11 cellular contexts compared by ENCODE assay signal in the genomic region with DNA sequence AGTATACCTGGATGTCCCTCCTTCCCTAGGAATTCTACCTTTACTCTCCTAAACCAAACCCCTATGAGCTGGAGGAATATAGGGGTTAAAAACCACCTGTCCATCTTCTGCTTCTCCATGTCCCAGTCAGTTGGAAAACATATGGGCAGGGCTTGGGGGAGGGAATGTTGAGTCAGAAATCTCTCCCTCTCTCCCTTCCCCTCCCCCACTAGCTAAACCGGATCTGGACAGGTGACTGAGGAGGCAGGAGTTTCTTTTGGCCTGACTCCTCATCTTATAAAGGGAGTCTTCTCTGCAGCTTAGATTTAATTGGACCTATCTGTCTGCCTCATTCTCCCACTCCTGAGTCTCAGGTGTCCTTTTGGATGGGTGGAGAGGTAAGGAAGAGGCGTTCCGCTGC. TPM values are rescaled to one million over a fixed set of nuclear protein-coding genes. Genes with fewer than 3 reads are reported as not detected.
A peak's percentile ranks its signal among the peaks of the same experiment; 100 is the strongest.
DNase-seq lines count a peak whose midpoint lies in the region; ATAC-seq and TF ChIP-seq lines count a peak whose summit lies in the region.
"Had no signal": no experiment of that assay in that cellular context is flagged by ENCODE, and none has a peak within 500 bp of the region (broad histone marks: within the 10 kb centered on the region; RNA-seq: fewer than 3 reads in every experiment).

No MANE protein-coding gene starts in this region.

- H3K4me3 Mint-ChIP-seq in WTC11 = no peak overlapping the region
- H3K4me3 Mint-ChIP-seq in activated CD4-positive, alpha-beta memory T cell treated with anti-CD3 and anti-CD28 coated beads for 36 hours = no peak overlapping the region

- intact Hi-C loops in activated CD4-positive, alpha-beta memory T cell treated with anti-CD3 and anti-CD28 coated beads for 36 hours (cut with micrococcal nuclease) = no loop called here

- H3K9me3 Mint-ChIP-seq in WTC11 = no peaks in the 10 kb centered on the region
- H3K9me3 Mint-ChIP-seq in activated CD4-positive, alpha-beta memory T cell treated with anti-CD3 and anti-CD28 coated beads for 36 hours = no peaks in the 10 kb centered on the region

- H3K27me3 ChIP-seq in lung (ENCODE audit: control insufficient read depth, insufficient read depth) = no peaks in the 10 kb centered on the region

- H3K4me1 ChIP-seq in lung (ENCODE audit: control insufficient read depth in 2 of 2, insufficient read depth in 2 of 2, low read length in 2 of 2) = peaks cover 0 to 6% of the 10 kb centered on the region in 2 donors
- H3K4me1 ChIP-seq: gastroesophageal sphincter had no signal

- peaks cover 11% of the 10 kb centered on the region for H3K4me1 Mint-ChIP-seq in WTC11
- H3K4me1 Mint-ChIP-seq in activated CD4-positive, alpha-beta memory T cell treated with anti-CD3 and anti-CD28 coated beads for 36 hours (ENCODE audit: low read depth) = peaks cover under 1% of the 10 kb centered on the region

- no peaks in the 10 kb centered on the region for H3K27me3 Mint-ChIP-seq in WTC11 (ENCODE audit: low read depth)
- peaks cover 3% of the 10 kb centered on the region for H3K27me3 Mint-ChIP-seq in activated CD4-positive, alpha-beta memory T cell treated with anti-CD3 and anti-CD28 coated beads for 36 hours

- CTCF ChIA-PET in WTC11 (lab: Charles Lee) = interaction anchor here (0.8 to 1.5 kb wide), 9 partner anchors 14 to 243 kb away, joined by 3 to 17 read pairs (median 5); a partner anchor contains a TSS
- CTCF ChIA-PET in activated CD4-positive, alpha-beta memory T cell treated with anti-CD3 and anti-CD28 coated beads for 36 hours (lab: Charles Lee) = interaction anchor here (0.8 to 2.1 kb wide), 5 partner anchors 13 to 121 kb away, joined by 3 to 22 read pairs (median 4); a partner anchor contains a TSS

- H3K27ac ChIP-seq in lung (ENCODE audit: low read depth in 1 of 2, low read length in 1 of 2) = peak overlapping the region in 1 of 2 donors; percentile 22
- H3K27ac ChIP-seq: gastroesophageal sphincter had no signal

- peak overlapping the region; percentile 53; the same call in 1 of the 2 replicates for H3K27ac Mint-ChIP-seq in WTC11
- H3K27ac Mint-ChIP-seq in activated CD4-positive, alpha-beta memory T cell treated with anti-CD3 and anti-CD28 coated beads for 36 hours = no peak overlapping the region

- POLR2A ChIA-PET in WTC11 (lab: Charles Lee) = interaction anchor here (0.7 to 1.3 kb wide), 2 partner anchors 19 to 599 kb away, joined by 4 to 6 read pairs; a partner anchor contains a TSS
- POLR2A ChIA-PET in activated CD4-positive, alpha-beta memory T cell treated with anti-CD3 and anti-CD28 coated beads for 36 hours (lab: Charles Lee) = no interaction called here

- peaks cover 52% of the 10 kb centered on the region for H3K36me3 Mint-ChIP-seq in WTC11
- H3K36me3 Mint-ChIP-seq in activated CD4-positive, alpha-beta memory T cell treated with anti-CD3 and anti-CD28 coated beads for 36 hours = no peaks in the 10 kb centered on the region

- peak; percentile 83 for DNase-seq in DMS53 (lab: John Stamatoyannopoulos, UW)
- no peak for DNase-seq in WTC11 (ENCODE audit: low spot score)
- DNase-seq in lung (ENCODE audit: low spot score) = peak; percentile 70
- DNase-seq in activated CD4-positive, alpha-beta memory T cell treated with anti-CD3 and anti-CD28 coated beads for 36 hours = no peak
- DNase-seq in NCI-H2171 treated with DMSO at 0.1 percent for 48 hours (lab: John Stamatoyannopoulos, UW) = no peak
- DNase-seq: kidney glomerular epithelial cell, NCI-H1092 treated with DMSO at 0.1 percent for 48 hours, NCI-H446 treated with DMSO at 0.1 percent for 48 hours had no signal

- H3K36me3 ChIP-seq in lung (ENCODE audit: control insufficient read depth in 2 of 2, insufficient read depth in 2 of 2, low read length in 2 of 2) = peaks cover 0 to 2% of the 10 kb centered on the region in 2 donors
- H3K36me3 ChIP-seq: gastroesophageal sphincter had no signal

- H3K9me3 ChIP-seq in lung (ENCODE audit: control insufficient read depth in 2 of 2, insufficient read depth in 1 of 2, low read length in 1 of 2) = no peaks in the 10 kb centered on the region
- H3K9me3 ChIP-seq: gastroesophageal sphincter had no signal

- WGBS in lung, 2 donors = 67 to 79% methylated on average over 3 of the region's 3 CpGs

- no peak overlapping the region for H3K4me3 ChIP-seq in lung
- H3K4me3 ChIP-seq: gastroesophageal sphincter had no signal

- no peak for TF ChIP-seq CTCF in WTC11 (IDR thresholded peaks at IDR 0.05)
- no peak for TF ChIP-seq CTCF in lung (IDR thresholded peaks at IDR 0.05; ENCODE audit: control extremely low read depth, extremely low read depth)

- no peak for ATAC-seq in WTC11
- peak; percentile 51 for ATAC-seq in lung (ENCODE audit: insufficient read depth, low FRiP score)
- ATAC-seq in GM21786 (IDR thresholded peaks at IDR 0.05; ENCODE audit: unreplicated experiment) = no peak
- ATAC-seq: gastroesophageal sphincter, Right ventricle myocardium inferior had no signal

TF ChIP-seq in WTC11, 78 proteins besides CTCF, POLR2A, EP300 and RAD21 (continues in another document):
- TF ChIP-seq NR1H2 (CRISPR knock-in tag; IDR thresholded peaks at IDR 0.05) = no peak
- TF ChIP-seq, protein P1, sequence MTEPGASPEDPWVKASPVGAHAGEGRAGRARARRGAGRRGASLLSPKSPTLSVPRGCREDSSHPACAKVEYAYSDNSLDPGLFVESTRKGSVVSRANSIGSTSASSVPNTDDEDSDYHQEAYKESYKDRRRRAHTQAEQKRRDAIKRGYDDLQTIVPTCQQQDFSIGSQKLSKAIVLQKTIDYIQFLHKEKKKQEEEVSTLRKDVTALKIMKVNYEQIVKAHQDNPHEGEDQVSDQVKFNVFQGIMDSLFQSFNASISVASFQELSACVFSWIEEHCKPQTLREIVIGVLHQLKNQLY (CRISPR knock-in tag; IDR thresholded peaks at IDR 0.05) = no peak
- TF ChIP-seq RELA (CRISPR knock-in tag; IDR thresholded peaks at IDR 0.05; ENCODE audit: borderline replicate concordance) = no peak
- TF ChIP-seq, protein P2, sequence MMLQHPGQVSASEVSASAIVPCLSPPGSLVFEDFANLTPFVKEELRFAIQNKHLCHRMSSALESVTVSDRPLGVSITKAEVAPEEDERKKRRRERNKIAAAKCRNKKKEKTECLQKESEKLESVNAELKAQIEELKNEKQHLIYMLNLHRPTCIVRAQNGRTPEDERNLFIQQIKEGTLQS (CRISPR knock-in tag; conservative IDR thresholded peaks at IDR 0.05) = no peak
- TF ChIP-seq GABPB1 (CRISPR knock-in tag; IDR thresholded peaks at IDR 0.05) = no peak
- no peak for TF ChIP-seq PRRX2 (CRISPR knock-in tag; IDR thresholded peaks at IDR 0.05)
- TF ChIP-seq CREM (CRISPR knock-in tag; IDR thresholded peaks at IDR 0.05) = no peak
- TF ChIP-seq NFYB (CRISPR knock-in tag; conservative IDR thresholded peaks at IDR 0.05; ENCODE audit: low read depth) = no peak
- TF ChIP-seq, protein P3, sequence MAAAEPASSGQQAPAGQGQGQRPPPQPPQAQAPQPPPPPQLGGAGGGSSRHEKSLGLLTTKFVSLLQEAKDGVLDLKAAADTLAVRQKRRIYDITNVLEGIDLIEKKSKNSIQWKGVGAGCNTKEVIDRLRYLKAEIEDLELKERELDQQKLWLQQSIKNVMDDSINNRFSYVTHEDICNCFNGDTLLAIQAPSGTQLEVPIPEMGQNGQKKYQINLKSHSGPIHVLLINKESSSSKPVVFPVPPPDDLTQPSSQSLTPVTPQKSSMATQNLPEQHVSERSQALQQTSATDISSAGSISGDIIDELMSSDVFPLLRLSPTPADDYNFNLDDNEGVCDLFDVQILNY (CRISPR knock-in tag; IDR thresholded peaks at IDR 0.05) = no peak
- TF ChIP-seq HMGA2 (CRISPR knock-in tag; IDR thresholded peaks at IDR 0.05) = no peak
- TF ChIP-seq, protein P4, sequence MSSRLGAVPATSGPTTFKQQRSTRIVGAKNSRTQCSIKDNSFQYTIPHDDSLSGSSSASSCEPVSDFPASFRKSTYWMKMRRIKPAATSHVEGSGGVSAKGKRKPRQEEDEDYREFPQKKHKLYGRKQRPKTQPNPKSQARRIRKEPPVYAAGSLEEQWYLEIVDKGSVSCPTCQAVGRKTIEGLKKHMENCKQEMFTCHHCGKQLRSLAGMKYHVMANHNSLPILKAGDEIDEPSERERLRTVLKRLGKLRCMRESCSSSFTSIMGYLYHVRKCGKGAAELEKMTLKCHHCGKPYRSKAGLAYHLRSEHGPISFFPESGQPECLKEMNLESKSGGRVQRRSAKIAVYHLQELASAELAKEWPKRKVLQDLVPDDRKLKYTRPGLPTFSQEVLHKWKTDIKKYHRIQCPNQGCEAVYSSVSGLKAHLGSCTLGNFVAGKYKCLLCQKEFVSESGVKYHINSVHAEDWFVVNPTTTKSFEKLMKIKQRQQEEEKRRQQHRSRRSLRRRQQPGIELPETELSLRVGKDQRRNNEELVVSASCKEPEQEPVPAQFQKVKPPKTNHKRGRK (CRISPR knock-in tag; IDR thresholded peaks at IDR 0.05; ENCODE audit: borderline replicate concordance) = no peak
- TF ChIP-seq FOXP1 (CRISPR knock-in tag; IDR thresholded peaks at IDR 0.05; ENCODE audit: borderline replicate concordance) = no peak

RNA-seq across cellular contexts. Expression of a gene that starts 6.1 kb away (rescaled TPM):
- total RNA-seq in WTC11 (2021) (49.2 to 64.3 TPM (median 52.4 TPM) in 3 replicates), lung (100 to 1,000 TPM in 1 of 2 donors, 10 to 100 TPM in 1; 67.9 to 191 TPM)
- polyA plus RNA-seq in lung = 10 to 100 TPM; 31.4 to 52.3 TPM
- under 1 TPM; 0.82 to 0.86 TPM for total RNA-seq in activated CD4-positive, alpha-beta memory T cell treated with anti-CD3 and anti-CD28 coated beads for 36 hours

RNA-seq across cellular contexts. Expression of a gene that starts 18.3 kb away (rescaled TPM):
- 198 to 249 TPM (median 199 TPM) in 3 replicates for total RNA-seq in WTC11 (2021)
- total RNA-seq in lung = 10 to 100 TPM; 80.2 to 81.3 TPM
- 100 to 1,000 TPM in 1 of 2 donors, 10 to 100 TPM in 1; 97.6 to 137 TPM for polyA plus RNA-seq in lung
- total RNA-seq in activated CD4-positive, alpha-beta memory T cell treated with anti-CD3 and anti-CD28 coated beads for 36 hours = 100 to 1,000 TPM; 399 to 410 TPM

RNA-seq across cellular contexts. Expression of a gene that starts 30.3 kb away (rescaled TPM):
- 4,004 to 4,366 TPM (median 4,314 TPM) in 3 replicates for total RNA-seq in WTC11 (2021)
- total RNA-seq in lung = 1,000 to 10,000 TPM; 1,569 to 3,132 TPM
- 1,000 to 10,000 TPM; 4,690 to 5,737 TPM for polyA plus RNA-seq in lung
- total RNA-seq in activated CD4-positive, alpha-beta memory T cell treated with anti-CD3 and anti-CD28 coated beads for 36 hours = 1,000 to 10,000 TPM; 5,210 to 5,251 TPM

RNA-seq across cellular contexts. Expression of a gene that starts 32.0 kb away (rescaled TPM):
- total RNA-seq in WTC11 (2021) = 11.3 to 13.6 TPM (median 13.1 TPM) in 3 replicates
- 1 to 10 TPM; 2.5 to 7.9 TPM for total RNA-seq in lung
- 1 to 10 TPM; 3.1 to 3.5 TPM for polyA plus RNA-seq in lung
- total RNA-seq in activated CD4-positive, alpha-beta memory T cell treated with anti-CD3 and anti-CD28 coated beads for 36 hours = 1 to 10 TPM; 5.1 to 7.2 TPM

RNA-seq across cellular contexts. Expression of a gene that starts 42.0 kb away (rescaled TPM):
- 77.7 to 80.8 TPM (median 80.1 TPM) in 3 replicates for total RNA-seq in WTC11 (2021)
- total RNA-seq in lung = 100 to 1,000 TPM in 1 of 2 donors, 10 to 100 TPM in 1; 57.4 to 131 TPM
- polyA plus RNA-seq in lung = 10 to 100 TPM; 23.5 to 71.0 TPM
- total RNA-seq in activated CD4-positive, alpha-beta memory T cell treated with anti-CD3 and anti-CD28 coated beads for 36 hours = 100 to 1,000 TPM; 142 to 146 TPM

Comparison
In these comparisons a context has a peak if more than half of its experiments do, and no peak if none do; other contexts are left out.
1. DNase-seq: peak in DMS53 (single experiment) and lung (single experiment); none in WTC11 (single experiment), activated CD4-positive, alpha-beta memory T cell treated with anti-CD3 and anti-CD28 coated beads for 36 hours (single experiment) and NCI-H2171 treated with DMSO at 0.1 percent for 48 hours (single experiment).
2. RNA of a gene that starts 6.1 kb away (total RNA-seq): 67.9 to 191 TPM in lung and 49.2 to 64.3 TPM in WTC11; 0.82 to 0.86 TPM in activated CD4-positive, alpha-beta memory T cell treated with anti-CD3 and anti-CD28 coated beads for 36 hours; every median in the first group is over 10 times any median in the second.